Comparison of ENCODE assay signal across 8 cellular contexts in genomic region chr1:149842458-149843064, GRCh38. TPM values are rescaled to one million over a fixed set of nuclear protein-coding genes. Genes with fewer than 3 reads are reported as not detected.
DNase-seq lines count a peak whose midpoint lies in the region; ATAC-seq and TF ChIP-seq lines count a peak whose summit lies in the region.
"Not testable (repeated sequence)": the region's sequence is repeated elsewhere in the genome, so short reads cannot be mapped to it uniquely, and the experiment has no call there.

No MANE protein-coding gene starts in this region.

- CTCF ChIA-PET in CD8-positive, alpha-beta T cell (lab: Charles Lee); activated B cell treated with CpG ODN at 0.5 μM for 24 hours (lab: Charles Lee): not testable (repeated sequence)

- DNase-seq in CD8-positive, alpha-beta T cell; activated B cell treated with CpG ODN at 0.5 μM for 24 hours; Right ventricle myocardium inferior (ENCODE audit: missing footprints); psoas muscle: not testable (repeated sequence)

- TF ChIP-seq CTCF in CD8-positive, alpha-beta T cell (IDR thresholded peaks at IDR 0.05); activated B cell treated with CpG ODN at 0.5 μM for 24 hours (IDR thresholded peaks at IDR 0.05); psoas muscle (IDR thresholded peaks at IDR 0.05): not testable (repeated sequence)

- not testable (repeated sequence) for H3K4me3 ChIP-seq in CD8-positive, alpha-beta T cell (ENCODE audit: low read depth, low read length); psoas muscle

- ATAC-seq in CD8-positive, alpha-beta T cell = peak; percentile 69
- ATAC-seq in GM18909 (IDR thresholded peaks at IDR 0.05; ENCODE audit: poor library complexity, unreplicated experiment) = peak; percentile 51
- peak; percentile 46 for ATAC-seq in GM21526 (IDR thresholded peaks at IDR 0.05; ENCODE audit: low FRiP score, unreplicated experiment)
- ATAC-seq in HG02885 (IDR thresholded peaks at IDR 0.05; ENCODE audit: poor library complexity, unreplicated experiment) = peak; percentile 65
- peak; percentile 56 for ATAC-seq in HG03432 (IDR thresholded peaks at IDR 0.05; ENCODE audit: unreplicated experiment)
- peak; percentile 69 for ATAC-seq in activated B cell treated with CpG ODN at 0.5 μM for 24 hours (ENCODE audit: low read depth)
- peak; percentile 90 for ATAC-seq in Right ventricle myocardium inferior
- peak; percentile 83 to 85 (median 84) for ATAC-seq in psoas muscle

- H3K9me3 Mint-ChIP-seq in CD8-positive, alpha-beta T cell; activated B cell treated with CpG ODN at 0.5 μM for 24 hours: not testable (repeated sequence)

- H3K36me3 ChIP-seq in CD8-positive, alpha-beta T cell (ENCODE audit: insufficient read depth, low read length); psoas muscle (ENCODE audit: insufficient read depth in 1 of 2, low read depth in 1 of 2): not testable (repeated sequence)

- POLR2A ChIA-PET in CD8-positive, alpha-beta T cell (lab: Charles Lee) = interaction anchor here (3.3 kb wide), 1 partner anchor 43 kb away, joined by 168 read pairs; a partner anchor contains a TSS
- POLR2A ChIA-PET in activated B cell treated with CpG ODN at 0.5 μM for 24 hours (lab: Charles Lee) = interaction anchor here (1.4 to 8.0 kb wide), 2 partner anchors 29 to 43 kb away, joined by 4 to 311 read pairs; a partner anchor contains a TSS

- H3K27me3 ChIP-seq in CD8-positive, alpha-beta T cell (ENCODE audit: insufficient read depth, low read length); psoas muscle (ENCODE audit: insufficient read depth in 3 of 3, low read length in 2 of 3): not testable (repeated sequence)

- H3K9me3 ChIP-seq in CD8-positive, alpha-beta T cell (ENCODE audit: low read length); psoas muscle: not testable (repeated sequence)

- peaks cover 36% of the 10 kb centered on the region for H3K4me1 Mint-ChIP-seq in CD8-positive, alpha-beta T cell (ENCODE audit: low read depth)
- peaks cover 37% of the 10 kb centered on the region for H3K4me1 Mint-ChIP-seq in activated B cell treated with CpG ODN at 0.5 μM for 24 hours

- not testable (repeated sequence) for H3K27me3 Mint-ChIP-seq in CD8-positive, alpha-beta T cell (ENCODE audit: low read depth); activated B cell treated with CpG ODN at 0.5 μM for 24 hours

- H3K4me1 ChIP-seq in CD8-positive, alpha-beta T cell (ENCODE audit: insufficient read depth, low read length) = peaks cover 30% of the 10 kb centered on the region
- H3K4me1 ChIP-seq in psoas muscle = peaks cover 20% of the 10 kb centered on the region

- not testable (repeated sequence) for H3K27ac ChIP-seq in CD8-positive, alpha-beta T cell (ENCODE audit: low read depth, low read length); psoas muscle

- peaks cover 29% of the 10 kb centered on the region for H3K36me3 Mint-ChIP-seq in CD8-positive, alpha-beta T cell
- H3K36me3 Mint-ChIP-seq in activated B cell treated with CpG ODN at 0.5 μM for 24 hours (ENCODE audit: low read depth) = peaks cover 31% of the 10 kb centered on the region

- WGBS in psoas muscle, 3 donors = no CpG with 5 or more reads among the region's 62 CpGs

- intact Hi-C loops in CD8-positive, alpha-beta T cell (cut with DNase I, micrococcal nuclease); activated B cell treated with CpG ODN at 0.5 μM for 24 hours (cut with micrococcal nuclease); Right ventricle myocardium inferior (cut with DNase I); psoas muscle (cut with DNase I): not testable (repeated sequence)

- not testable (repeated sequence) for H3K27ac Mint-ChIP-seq in CD8-positive, alpha-beta T cell; activated B cell treated with CpG ODN at 0.5 μM for 24 hours

- not testable (repeated sequence) for H3K4me3 Mint-ChIP-seq in CD8-positive, alpha-beta T cell; activated B cell treated with CpG ODN at 0.5 μM for 24 hours

RNA-seq across cellular contexts. Expression of gene BOLA1, which starts 56.8 kb away (rescaled TPM):
- total RNA-seq in CD8-positive, alpha-beta T cell = 1 to 10 TPM; 3.3 to 4.0 TPM
- total RNA-seq in activated B cell treated with CpG ODN at 0.5 μM for 24 hours = 10.2 and 11.6 TPM in 2 replicates
- 15.3 TPM for total RNA-seq in Right ventricle myocardium inferior
- total RNA-seq in psoas muscle = 10 to 100 TPM; 13.9 to 18.1 (median 15.8) TPM
- 10 to 100 TPM; 24.0 to 45.3 (median 32.1) TPM for polyA plus RNA-seq in psoas muscle
